22 cellular contexts compared by ENCODE assay signal in the genomic region with DNA sequence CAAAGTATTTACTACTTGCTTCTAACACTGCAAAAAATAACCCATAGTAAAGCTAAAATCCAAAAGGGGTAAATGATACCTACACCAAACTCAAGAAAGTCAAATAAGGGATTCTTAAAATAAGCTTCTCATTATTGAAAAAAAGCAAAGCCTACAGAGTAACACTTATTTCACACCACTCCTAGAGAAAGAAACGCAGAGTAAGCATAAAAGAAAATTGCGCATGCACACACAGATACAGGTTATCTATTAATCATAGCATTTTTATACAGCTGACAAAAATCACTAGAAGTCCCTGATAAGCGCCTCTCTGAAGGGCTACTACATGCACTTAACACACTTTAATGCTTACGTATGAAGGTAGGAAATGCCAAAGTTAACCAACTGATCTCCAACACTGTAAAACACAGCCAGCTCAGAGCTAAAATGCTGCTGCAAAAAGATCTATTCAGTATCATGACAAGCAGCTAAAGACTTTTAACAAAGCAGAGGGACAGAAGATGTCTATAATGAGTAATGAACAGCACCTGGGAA. TPM values are rescaled to one million over a fixed set of nuclear protein-coding genes. Genes with fewer than 3 reads are reported as not detected.
"Had no signal": no experiment of that assay in that cellular context is flagged by ENCODE, and none has a peak within 500 bp of the region (broad histone marks: within the 10 kb centered on the region; RNA-seq: fewer than 3 reads in every experiment).

No MANE protein-coding gene starts in this region.

- H3K4me1 Mint-ChIP-seq: natural killer cell had no signal

- DNase-seq: activated B cell treated with CpG ODN at 0.5 μM for 24 hours; activated CD4-positive, alpha-beta memory T cell treated with anti-CD3 and anti-CD28 coated beads for 36 hours; activated CD4-positive, alpha-beta T cell treated with anti-CD3 and anti-CD28 coated beads for 4 hours; activated naive CD4-positive, alpha-beta T cell treated with Interleukin-2 at 50 U/mL for 16 hours; activated T-cell treated with anti-CD3 and anti-CD28 coated beads, Interleukin-2, amount 50 U/mL, for 1 hour; body of pancreas; caudate nucleus; dorsolateral prefrontal cortex; endodermal cell; foreskin melanocyte; kidney; left ventricle myocardium inferior; natural killer cell; stimulated activated naive B cell treated with anti-CD40 and anti-IgM and Interleukin-4, amounts not matched to agents 10 μg/mL and 1 μg/mL and 100 μg/mL, for 72 hours; T-cell; thyroid gland; uterus had no signal

- H3K9me3 Mint-ChIP-seq: activated B cell treated with CpG ODN at 0.5 μM for 24 hours; activated CD4-positive, alpha-beta memory T cell treated with anti-CD3 and anti-CD28 coated beads for 36 hours; activated T-helper 2 cell treated with anti-CD3 and anti-CD28 coated beads, Interferon-gamma antibody, Interleukin-2, Interleukin-4, amounts not matched to agents 10 μg/mL and 5 μg/mL and 100 μg/mL, durations not matched to agents 14 hours and 24 hours and 36 hours; endodermal cell; natural killer cell; stimulated activated naive B cell treated with anti-CD40 and anti-IgM and Interleukin-4, amounts not matched to agents 10 μg/mL and 1 μg/mL and 100 μg/mL, for 72 hours; T-cell had no signal

- H3K36me3 ChIP-seq: left ventricle myocardium inferior, neutrophil, thyroid gland, uterus had no signal

- H3K36me3 Mint-ChIP-seq: activated CD4-positive, alpha-beta memory T cell treated with anti-CD3 and anti-CD28 coated beads for 36 hours; memory B cell; natural killer cell; stimulated activated naive B cell treated with anti-CD40 and anti-IgM and Interleukin-4, amounts not matched to agents 10 μg/mL and 1 μg/mL and 100 μg/mL, for 72 hours; T-cell had no signal

- H3K27me3 ChIP-seq: body of pancreas, dorsolateral prefrontal cortex, neutrophil, thyroid gland, uterus had no signal

- H3K4me3 ChIP-seq: body of pancreas, dorsolateral prefrontal cortex, left ventricle myocardium inferior, thyroid gland, uterus had no signal

- H3K27ac Mint-ChIP-seq: activated B cell treated with CpG ODN at 0.5 μM for 24 hours; activated CD4-positive, alpha-beta memory T cell treated with anti-CD3 and anti-CD28 coated beads for 36 hours; activated T-helper 2 cell treated with anti-CD3 and anti-CD28 coated beads, Interferon-gamma antibody, Interleukin-2, Interleukin-4, amounts not matched to agents 10 μg/mL and 5 μg/mL and 100 μg/mL, durations not matched to agents 14 hours and 24 hours and 36 hours; endodermal cell; memory B cell; natural killer cell; stimulated activated naive B cell treated with anti-CD40 and anti-IgM and Interleukin-4, amounts not matched to agents 10 μg/mL and 1 μg/mL and 100 μg/mL, for 72 hours; T-cell had no signal

- H3K9me3 ChIP-seq: body of pancreas, left ventricle myocardium inferior, neutrophil, thyroid gland, uterus had no signal

- H3K4me3 Mint-ChIP-seq: activated B cell treated with CpG ODN at 0.5 μM for 24 hours; activated CD4-positive, alpha-beta memory T cell treated with anti-CD3 and anti-CD28 coated beads for 36 hours; endodermal cell; memory B cell; natural killer cell; stimulated activated naive B cell treated with anti-CD40 and anti-IgM and Interleukin-4, amounts not matched to agents 10 μg/mL and 1 μg/mL and 100 μg/mL, for 72 hours; T-cell had no signal

- H3K27ac ChIP-seq: body of pancreas, epithelial cell of prostate, neutrophil, thyroid gland had no signal

- ATAC-seq: body of pancreas; natural killer cell; stimulated activated naive B cell treated with anti-CD40 and anti-IgM and Interleukin-4, amounts not matched to agents 10 μg/mL and 1 μg/mL and 100 μg/mL, for 72 hours; T-cell had no signal

- FAIRE-seq: colon, kidney had no signal

RNA-seq across cellular contexts. Expression of a gene that starts 14.0 kb away (rescaled TPM):
- total RNA-seq: activated B cell treated with CpG ODN at 0.5 μM for 24 hours had no signal
